ENCODE assay signal across 8 cellular contexts in genomic region chr7:38232475-38233366, GRCh38. TPM values are rescaled to one million over a fixed set of nuclear protein-coding genes. Genes with fewer than 3 reads are reported as not detected.
A peak's percentile ranks its signal among the peaks of the same experiment; 100 is the strongest.
DNase-seq lines count a peak whose midpoint lies in the region; ATAC-seq and TF ChIP-seq lines count a peak whose summit lies in the region.

No MANE protein-coding gene starts in this region.

- H3F3A ChIP-seq in OCI-LY1 (ENCODE audit: insufficient read depth, low read length): no peaks in the 10 kb centered on the region

- ATAC-seq in HG02610 (IDR thresholded peaks at IDR 0.05; ENCODE audit: unreplicated experiment) (peak; percentile 96), natural killer cell (peak; percentile 68 to 89 (median 85)), aorta (ENCODE audit: low FRiP score) (peak; percentile 54)

- no peaks in the 10 kb centered on the region for H3K9me3 ChIP-seq in OCI-LY1 (ENCODE audit: low read length)
- no peaks in the 10 kb centered on the region for H3K9me3 ChIP-seq in aorta (ENCODE audit: control insufficient read depth, low read length)

- no peaks in the 10 kb centered on the region for H4K20me1 ChIP-seq in OCI-LY1 (ENCODE audit: insufficient read depth, low read length)

- H3K4me1 ChIP-seq in OCI-LY1 (ENCODE audit: insufficient read depth, low read length, severe bottlenecking) (peaks cover 15% of the 10 kb centered on the region), aorta (ENCODE audit: control insufficient read depth in 1 of 2, insufficient read depth in 2 of 2, low read length in 2 of 2) (no peaks in the 10 kb centered on the region)

- no peak overlapping the region for H2AFZ ChIP-seq in OCI-LY1 (ENCODE audit: low read length)

- H3K4me1 Mint-ChIP-seq in natural killer cell: peaks cover 91 to 97% of the 10 kb centered on the region in 2 donors

- H3K36me3 ChIP-seq in OCI-LY1 (ENCODE audit: insufficient read depth, low read length) (peaks cover 12% of the 10 kb centered on the region), aorta (ENCODE audit: control insufficient read depth in 1 of 2, insufficient read depth in 2 of 2, low read length in 1 of 2) (peaks cover 0 to 4% of the 10 kb centered on the region in 2 donors)

- H3K9me2 ChIP-seq in OCI-LY1 (ENCODE audit: low read depth, low read length): no peaks in the 10 kb centered on the region

- H3K4me3 Mint-ChIP-seq in natural killer cell: peak overlapping the region; percentile 69

- no peaks in the 10 kb centered on the region for H3K27me3 Mint-ChIP-seq in natural killer cell (ENCODE audit: low read depth in 2 of 2)

- no peak overlapping the region for H3K4me2 ChIP-seq in OCI-LY1 (ENCODE audit: low read length)

- TF ChIP-seq CTCF in GM10266 (IDR thresholded peaks at IDR 0.05; ENCODE audit: control insufficient read depth, insufficient read depth, low read depth, missing control alignments) (peak; percentile 14), OCI-LY1 (IDR thresholded peaks at IDR 0.05; ENCODE audit: low read length) (no peak), natural killer cell (IDR thresholded peaks at IDR 0.05) (no peak)

- 60 to 73% methylated on average over 11 of the region's 11 CpGs for WGBS in aorta, 2 donors

- peak overlapping the region; percentile 35 for H3K27ac ChIP-seq in OCI-LY1 (ENCODE audit: low read depth, low read length, poor library complexity, severe bottlenecking)
- H3K27ac ChIP-seq in aorta (ENCODE audit: low read depth in 1 of 2, low read length in 2 of 2): no peak overlapping the region

- peak overlapping the region; percentile 95 to 96 for H3K27ac Mint-ChIP-seq in natural killer cell

- H3K79me2 ChIP-seq in OCI-LY1 (ENCODE audit: insufficient read depth, low read length): no peaks in the 10 kb centered on the region

- peaks cover 15% of the 10 kb centered on the region for H3K36me3 Mint-ChIP-seq in natural killer cell

- intact Hi-C loops in natural killer cell (cut with micrococcal nuclease) (loop anchor here (1.0 to 5.0 kb wide), 8 partner anchors 11 to 1455 kb away; no protein-coding TSS in a partner anchor), aorta (cut with DNase I) (no loop called here)

- H3K9me3 Mint-ChIP-seq in natural killer cell: no peaks in the 10 kb centered on the region

- H3K9ac ChIP-seq in OCI-LY1 (ENCODE audit: low read length): no peak overlapping the region

- DNase-seq in GM10266 (ENCODE audit: extremely low spot score) (peak; percentile 57), natural killer cell (peak; percentile 82), aorta (peak in 1 of 2 donors; percentile 58), mesenteric fat pad (ENCODE audit: low spot score) (no peak), NCI-H1436 treated with DMSO at 0.1 percent for 48 hours (lab: John Stamatoyannopoulos, UW) (no peak)
- DNase-seq in activated T-helper 1 cell treated with anti-CD3 and anti-CD28 coated beads, Interleukin-2, amount 50 U/mL, for 16 hours (ENCODE audit: low read depth in 1 of 2, low spot score in 1 of 2): peak; percentile 45 to 55

- H3K27me3 ChIP-seq in OCI-LY1 (ENCODE audit: insufficient read depth, low read length): no peaks in the 10 kb centered on the region
- H3K27me3 ChIP-seq in aorta (ENCODE audit: control insufficient read depth in 1 of 2, insufficient read depth in 2 of 2, low read length in 1 of 2): no peaks in the 10 kb centered on the region

- H3K4me3 ChIP-seq in OCI-LY1 (ENCODE audit: low read depth, low read length, poor library complexity, severe bottlenecking) (no peak overlapping the region), aorta (ENCODE audit: low read length in 2 of 2) (no peak overlapping the region)

RNA-seq across cellular contexts. Expression of gene STARD3NL, which starts 54.7 kb away (rescaled TPM):
- total RNA-seq in natural killer cell (10 to 100 TPM; 30.6 to 38.6 (median 38.3) TPM), aorta (10 to 100 TPM; 32.3 to 37.6 TPM), mesenteric fat pad (37.1 TPM)
- polyA plus RNA-seq in aorta: 10 to 100 TPM; 26.6 to 34.3 TPM

Comparison
In these comparisons a context has a peak if more than half of its experiments do, and no peak if none do; other contexts are left out.
1. DNase-seq: peak in GM10266 (single experiment), activated T-helper 1 cell treated with anti-CD3 and anti-CD28 coated beads, Interleukin-2, amount 50 U/mL, for 16 hours (2 of 2) and natural killer cell (single experiment); none in mesenteric fat pad (single experiment) and NCI-H1436 treated with DMSO at 0.1 percent for 48 hours (single experiment).
2. Peak in every context shown above with its lines, with median percentiles within 50 percentile points of each other: ATAC-seq.